15 cellular contexts compared by ENCODE assay signal in the genomic region with DNA sequence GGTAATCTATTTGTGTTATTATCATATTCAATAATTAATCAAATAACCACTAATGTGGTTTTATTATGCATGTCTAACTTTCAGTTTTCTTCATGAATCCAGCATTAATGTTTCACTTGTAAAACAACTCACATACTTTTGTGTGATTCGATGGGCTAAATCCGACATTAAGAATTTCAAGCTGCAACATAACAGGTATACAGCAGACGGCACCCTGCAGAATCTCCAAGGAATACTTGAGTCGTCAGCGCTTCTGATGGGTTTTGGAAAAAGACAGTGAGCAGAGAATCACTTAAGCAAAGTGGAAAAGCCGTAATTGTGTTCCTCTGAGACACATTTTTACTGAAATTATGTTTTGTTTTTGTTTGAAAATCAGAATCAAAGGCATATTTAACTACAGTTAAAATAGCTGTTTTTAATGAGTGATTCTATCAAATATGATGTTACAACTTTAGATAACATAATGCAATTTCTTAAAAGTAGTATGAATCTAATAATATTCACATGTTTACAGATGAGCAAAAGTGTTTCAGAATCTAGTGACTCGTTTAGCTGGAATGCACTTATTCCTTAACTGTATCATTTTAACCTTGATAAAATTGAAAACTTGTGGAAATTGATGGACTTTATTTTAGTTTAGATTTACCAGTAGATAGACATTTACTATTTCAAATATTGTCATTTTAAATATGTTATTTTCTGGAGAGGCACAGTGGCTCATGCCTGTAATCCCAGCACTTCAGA.
"Had no signal": no experiment of that assay in that cellular context is flagged by ENCODE, and none has a peak within 500 bp of the region (broad histone marks: within the 10 kb centered on the region; RNA-seq: fewer than 3 reads in every experiment).

No MANE protein-coding gene starts in this region.

- H3K27me3 ChIP-seq: cardiac muscle cell, esophagus squamous epithelium, neutrophil had no signal

- FAIRE-seq: colon had no signal

- H3K4me1 ChIP-seq: esophagus squamous epithelium had no signal

- H3K4me3 ChIP-seq: cardiac muscle cell, esophagus squamous epithelium, mucosa of descending colon had no signal

- H3K9me3 ChIP-seq: esophagus squamous epithelium, mucosa of descending colon, neutrophil had no signal

- ATAC-seq: activated T-helper 17 cell treated with anti-CD3 and anti-CD28 coated beads, Interleukin-2, amount 50 U/mL, for 72 hours; left lobe of liver; mucosa of descending colon; naive thymus-derived CD4-positive, alpha-beta T cell; stimulated activated memory B cell treated with anti-CD40 and anti-IgM and Interleukin-4, amounts not matched to agents 10 μg/mL and 1 μg/mL and 100 μg/mL, for 72 hours had no signal

- H3K27ac ChIP-seq: cardiac muscle cell, esophagus squamous epithelium, neutrophil had no signal

- H3K36me3 ChIP-seq: cardiac muscle cell, esophagus squamous epithelium, neutrophil had no signal

- DNase-seq: activated CD4-positive, alpha-beta T cell treated with anti-CD3 and anti-CD28 coated beads, Interleukin-2, amount 50 U/mL, for 48 hours; activated naive CD4-positive, alpha-beta T cell treated with Interleukin-2 at 50 U/mL for 16 hours; aorta; esophagus squamous epithelium; mucosa of descending colon; naive thymus-derived CD4-positive, alpha-beta T cell; retina; stimulated activated CD4-positive, alpha-beta T cell treated with anti-CD3 and anti-CD28 coated beads, Interleukin-12 subunit alpha, Interleukin-12 subunit beta, amount 100 ng/mL, for 4 hours; T-helper 9 cell had no signal
